Comparison of ENCODE assay signal across 16 cellular contexts in genomic region chr1:48823161-48823560, GRCh38. TPM values are rescaled to one million over a fixed set of nuclear protein-coding genes. Genes with fewer than 3 reads are reported as not detected.
A peak's percentile ranks its signal among the peaks of the same experiment; 100 is the strongest.
DNase-seq lines count a peak whose midpoint lies in the region; ATAC-seq lines count a peak whose summit lies in the region.
"Had no signal": no experiment of that assay in that cellular context is flagged by ENCODE, and none has a peak within 500 bp of the region (broad histone marks: within the 10 kb centered on the region; RNA-seq: fewer than 3 reads in every experiment).

No MANE protein-coding gene starts in this region.

- no peaks in the 10 kb centered on the region for H3K4me1 Mint-ChIP-seq in stimulated activated naive B cell treated with anti-CD40 and anti-IgM and Interleukin-4, amounts not matched to agents 10 μg/mL and 1 μg/mL and 100 μg/mL, for 72 hours
- H3K4me1 Mint-ChIP-seq: activated CD4-positive, alpha-beta T cell treated with anti-CD3 and anti-CD28 coated beads for 36 hours; activated naive CD8-positive, alpha-beta T cell treated with anti-CD3 and anti-CD28 coated beads, Interleukin-2, amount 50 U/mL, for 24 hours had no signal

- no peak overlapping the region for H3K4me3 Mint-ChIP-seq in stimulated activated naive B cell treated with anti-CD40 and anti-IgM and Interleukin-4, amounts not matched to agents 10 μg/mL and 1 μg/mL and 100 μg/mL, for 72 hours
- H3K4me3 Mint-ChIP-seq: activated CD4-positive, alpha-beta T cell treated with anti-CD3 and anti-CD28 coated beads for 36 hours; activated naive CD8-positive, alpha-beta T cell treated with anti-CD3 and anti-CD28 coated beads, Interleukin-2, amount 50 U/mL, for 24 hours; activated T-cell treated with anti-CD3 and anti-CD28 coated beads, Interleukin-2, amount 50 U/mL, for 24 hours had no signal

- peak; percentile 70 for ATAC-seq in left ventricle myocardium superior
- ATAC-seq in stimulated activated naive B cell treated with anti-CD40 and anti-IgM and Interleukin-4, amounts not matched to agents 10 μg/mL and 1 μg/mL and 100 μg/mL, for 72 hours (replicated peaks): peak; percentile 44 to 55
- ATAC-seq in HG02759 (IDR thresholded peaks at IDR 0.05; ENCODE audit: unreplicated experiment): no peak
- ATAC-seq: activated CD4-positive, alpha-beta T cell treated with anti-CD3 and anti-CD28 coated beads for 36 hours; activated naive CD8-positive, alpha-beta T cell treated with anti-CD3 and anti-CD28 coated beads, Interleukin-2, amount 50 U/mL, for 24 hours; GM12878 had no signal

- H3K27ac Mint-ChIP-seq in stimulated activated naive B cell treated with anti-CD40 and anti-IgM and Interleukin-4, amounts not matched to agents 10 μg/mL and 1 μg/mL and 100 μg/mL, for 72 hours: no peak overlapping the region
- H3K27ac Mint-ChIP-seq: activated CD4-positive, alpha-beta T cell treated with anti-CD3 and anti-CD28 coated beads for 36 hours; activated naive CD8-positive, alpha-beta T cell treated with anti-CD3 and anti-CD28 coated beads, Interleukin-2, amount 50 U/mL, for 24 hours; activated T-cell treated with anti-CD3 and anti-CD28 coated beads, Interleukin-2, amount 50 U/mL, for 24 hours had no signal

- no peaks in the 10 kb centered on the region for H3K9me3 Mint-ChIP-seq in stimulated activated naive B cell treated with anti-CD40 and anti-IgM and Interleukin-4, amounts not matched to agents 10 μg/mL and 1 μg/mL and 100 μg/mL, for 72 hours
- H3K9me3 Mint-ChIP-seq: activated naive CD8-positive, alpha-beta T cell treated with anti-CD3 and anti-CD28 coated beads, Interleukin-2, amount 50 U/mL, for 24 hours; activated T-cell treated with anti-CD3 and anti-CD28 coated beads, Interleukin-2, amount 50 U/mL, for 24 hours had no signal

- peaks cover 0 to 5% of the 10 kb centered on the region in 2 donors for H3K27me3 Mint-ChIP-seq in stimulated activated naive B cell treated with anti-CD40 and anti-IgM and Interleukin-4, amounts not matched to agents 10 μg/mL and 1 μg/mL and 100 μg/mL, for 72 hours

- intact Hi-C loops in left ventricle myocardium superior (cut with micrococcal nuclease): no loop called here

- no peaks in the 10 kb centered on the region for H3K36me3 Mint-ChIP-seq in stimulated activated naive B cell treated with anti-CD40 and anti-IgM and Interleukin-4, amounts not matched to agents 10 μg/mL and 1 μg/mL and 100 μg/mL, for 72 hours

- DNase-seq in NCI-H748 (lab: John Stamatoyannopoulos, UW; ENCODE audit: unreplicated experiment) (peak; percentile 64), NCI-H748 treated with DMSO at 0.1 percent for 48 hours (lab: John Stamatoyannopoulos, UW) (no peak), NCI-H2029 treated with DMSO at 0.1 percent for 48 hours (lab: John Stamatoyannopoulos, UW) (peak; percentile 95), left ventricle myocardium superior (no peak), 8988T (no peak), superior temporal gyrus (ENCODE audit: extremely low spot score) (no peak)
- no peak for DNase-seq in stimulated activated naive B cell treated with anti-CD40 and anti-IgM and Interleukin-4, amounts not matched to agents 10 μg/mL and 1 μg/mL and 100 μg/mL, for 72 hours
- DNase-seq: activated CD4-positive, alpha-beta T cell treated with anti-CD3 and anti-CD28 coated beads for 36 hours; activated naive CD8-positive, alpha-beta T cell treated with anti-CD3 and anti-CD28 coated beads, Interleukin-2, amount 50 U/mL, for 24 hours; activated T-cell treated with anti-CD3 and anti-CD28 coated beads, Interleukin-2, amount 50 U/mL, for 24 hours; NCI-H1048; occipital lobe; T-helper 2 cell; tibial artery had no signal

RNA-seq across cellular contexts. Expression of gene BEND5, which starts 46.5 kb away (rescaled TPM):
- total RNA-seq in left ventricle myocardium superior: 3.9 TPM
- total RNA-seq: GM12878 had no signal

Comparison
In these comparisons a context has a peak if more than half of its experiments do, and no peak if none do; other contexts are left out.
1. DNase-seq: peak in NCI-H748 (single experiment) and NCI-H2029 treated with DMSO at 0.1 percent for 48 hours (single experiment); none in NCI-H748 treated with DMSO at 0.1 percent for 48 hours (single experiment), left ventricle myocardium superior (single experiment), stimulated activated naive B cell treated with anti-CD40 and anti-IgM and Interleukin-4, amounts not matched to agents 10 μg/mL and 1 μg/mL and 100 μg/mL, for 72 hours (single experiment), 8988T (single experiment) and superior temporal gyrus (single experiment).